Comparison of ENCODE assay signal across 2 cellular contexts in genomic region chr1:227741166-227741870, GRCh38.
TF ChIP-seq lines count a peak whose summit lies in the region.

No MANE protein-coding gene starts in this region.

TF ChIP-seq in H1, 55 proteins besides CTCF, POLR2A, EP300 and RAD21:
- TF ChIP-seq CBX5 (IDR thresholded peaks at IDR 0.05; ENCODE audit: low read depth, low read length): no peak
- no peak for TF ChIP-seq RFX5 (IDR thresholded peaks at IDR 0.05; ENCODE audit: borderline replicate concordance, low read depth, low read length)
- TF ChIP-seq SAP30 (IDR thresholded peaks at IDR 0.05; ENCODE audit: insufficient read depth, insufficient replicate concordance, low read length): no peak
- TF ChIP-seq SRF (IDR thresholded peaks at IDR 0.05; ENCODE audit: low read depth, low read length): no peak
- no peak for TF ChIP-seq POLR2AphosphoS5 (IDR thresholded peaks at IDR 0.05; ENCODE audit: low read depth, low read length)
- no peak for TF ChIP-seq USF2 (IDR thresholded peaks at IDR 0.05; ENCODE audit: low read length)
- no peak for TF ChIP-seq FOSL1 (IDR thresholded peaks at IDR 0.05; ENCODE audit: insufficient read depth, low read depth, low read length)
- no peak for TF ChIP-seq BCL11A (IDR thresholded peaks at IDR 0.05; ENCODE audit: low read depth in 2 of 2, low read length in 2 of 2)
- TF ChIP-seq CHD1 (IDR thresholded peaks at IDR 0.05; ENCODE audit: low read depth, low read length): no peak
- TF ChIP-seq SIN3A (conservative IDR thresholded peaks at IDR 0.05 in 1 of 2, IDR thresholded peaks at IDR 0.05 in 1 of 2; ENCODE audit: low read depth in 1 of 2, low read length in 2 of 2): no peak
- no peak for TF ChIP-seq PHF8 (conservative IDR thresholded peaks at IDR 0.05; ENCODE audit: low read depth, low read length)
- TF ChIP-seq KDM4A (IDR thresholded peaks at IDR 0.05; ENCODE audit: low read depth, low read length, severe bottlenecking): no peak
- no peak for TF ChIP-seq RXRA (IDR thresholded peaks at IDR 0.05; ENCODE audit: insufficient read depth, low read depth, low read length)
- no peak for TF ChIP-seq ASH2L (IDR thresholded peaks at IDR 0.05; ENCODE audit: low read length)
- no peak for TF ChIP-seq SP2 (IDR thresholded peaks at IDR 0.05; ENCODE audit: low read length)

TF ChIP-seq in HepG2, 621 proteins besides CTCF, POLR2A, EP300 and RAD21:
- no peak for TF ChIP-seq ZSCAN20 (CRISPR knock-in tag; IDR thresholded peaks at IDR 0.05; ENCODE audit: borderline replicate concordance)
TF ChIP-seq in HepG2: peak in this region for 0.
